In genomic region chr11:33040127-33040861, GRCh38 we compare ENCODE assay signal across 8 cellular contexts. TPM values are rescaled to one million over a fixed set of nuclear protein-coding genes. Genes with fewer than 3 reads are reported as not detected.
DNase-seq lines count a peak whose midpoint lies in the region; ATAC-seq and TF ChIP-seq lines count a peak whose summit lies in the region.

No MANE protein-coding gene starts in this region.

- peak overlapping the region; percentile 94 to 97 for H3K4me3 ChIP-seq in neutrophil (ENCODE audit: low read depth in 1 of 2, low read length in 1 of 2)

- peak; percentile 32 for ATAC-seq in activated CD8-positive, alpha-beta memory T cell treated with anti-CD3 and anti-CD28 coated beads, Interleukin-2, amount 10 ng/mL, durations not matched to agents 7 days and 5 days

- H3K4me1 Mint-ChIP-seq in activated CD8-positive, alpha-beta memory T cell treated with anti-CD3 and anti-CD28 coated beads, Interleukin-2, amount 10 ng/mL, durations not matched to agents 7 days and 5 days = peaks cover 30% of the 10 kb centered on the region

- peak; percentile 66 for DNase-seq in GM13976 (ENCODE audit: low spot score)
- no peak for DNase-seq in HEK293T (ENCODE audit: extremely low spot score)
- DNase-seq in NCI-H1694 (lab: John Stamatoyannopoulos, UW) = peak; percentile 43
- peak; percentile 64 for DNase-seq in activated CD8-positive, alpha-beta memory T cell treated with anti-CD3 and anti-CD28 coated beads, Interleukin-2, amount 10 ng/mL, durations not matched to agents 7 days and 5 days
- DNase-seq in fibroblast of peridontal ligament (ENCODE audit: extremely low read depth) = peak; percentile 47
- DNase-seq in H4 (ENCODE audit: low spot score) = no peak
- no peak for DNase-seq in SK-N-DZ (ENCODE audit: low spot score)

- H3K27me3 Mint-ChIP-seq in activated CD8-positive, alpha-beta memory T cell treated with anti-CD3 and anti-CD28 coated beads, Interleukin-2, amount 10 ng/mL, durations not matched to agents 7 days and 5 days = peaks cover 7% of the 10 kb centered on the region

- in situ Hi-C loops in GM13976 (cut with MboI; ENCODE audit: low sequenced_read_pairs, unreplicated experiment) = no loop called here

- H3K27me3 ChIP-seq in neutrophil = no peaks in the 10 kb centered on the region

- POLR2A ChIA-PET in HEK293T (lab: Yijun Ruan, JAX) = interaction anchor here (0.6 to 3.5 kb wide), 12 partner anchors 10 to 72 kb away, joined by 3 to 29 read pairs (median 4); partner anchors contain the start of gene DEPDC7

- no peaks in the 10 kb centered on the region for H3K9me3 ChIP-seq in neutrophil

- H3K4me3 Mint-ChIP-seq in activated CD8-positive, alpha-beta memory T cell treated with anti-CD3 and anti-CD28 coated beads, Interleukin-2, amount 10 ng/mL, durations not matched to agents 7 days and 5 days = peak overlapping the region; percentile 90

- no peaks in the 10 kb centered on the region for H3K9me3 Mint-ChIP-seq in activated CD8-positive, alpha-beta memory T cell treated with anti-CD3 and anti-CD28 coated beads, Interleukin-2, amount 10 ng/mL, durations not matched to agents 7 days and 5 days (ENCODE audit: low read depth)

- CTCF ChIA-PET in HEK293T (lab: Yijun Ruan, JAX) = interaction anchor here (1.0 kb wide), 1 partner anchor 25 kb away, joined by 3 read pairs; no protein-coding TSS in a partner anchor
- CTCF ChIA-PET in activated CD8-positive, alpha-beta memory T cell treated with anti-CD3 and anti-CD28 coated beads, Interleukin-2, amount 10 ng/mL, durations not matched to agents 7 days and 5 days (lab: Charles Lee) = interaction anchor here (1.3 to 2.9 kb wide), 6 partner anchors 8 to 77 kb away, joined by 4 to 15 read pairs (median 8); partner anchors contain the start of gene DEPDC7

- TF ChIP-seq CTCF in GM13976 (IDR thresholded peaks at IDR 0.05; ENCODE audit: borderline replicate concordance, control extremely low read depth, extremely low read depth, insufficient read depth, missing control alignments) = no peak
- no peak for TF ChIP-seq CTCF in neutrophil (IDR thresholded peaks at IDR 0.05)

- peaks cover 14 to 19% of the 10 kb centered on the region in 2 experiments for H3K4me1 ChIP-seq in neutrophil (ENCODE audit: control insufficient read depth in 1 of 2, insufficient read depth in 1 of 2, low read depth in 1 of 2, low read length in 1 of 2)

- peak overlapping the region; percentile 88 for H3K27ac ChIP-seq in neutrophil

- peak overlapping the region; percentile 93 for H3K27ac Mint-ChIP-seq in activated CD8-positive, alpha-beta memory T cell treated with anti-CD3 and anti-CD28 coated beads, Interleukin-2, amount 10 ng/mL, durations not matched to agents 7 days and 5 days

- H3K36me3 Mint-ChIP-seq in activated CD8-positive, alpha-beta memory T cell treated with anti-CD3 and anti-CD28 coated beads, Interleukin-2, amount 10 ng/mL, durations not matched to agents 7 days and 5 days = peaks cover 18% of the 10 kb centered on the region

- H3K36me3 ChIP-seq in neutrophil = peaks cover 13% of the 10 kb centered on the region

TF ChIP-seq in HEK293T, 16 proteins besides CTCF, POLR2A, EP300 and RAD21:
- TF ChIP-seq L3MBTL2 (conservative IDR thresholded peaks at IDR 0.05) = peak; percentile 83; the same call in 1 of the 2 replicates
- TF ChIP-seq ZNF384 (IDR thresholded peaks at IDR 0.05) = no peak

RNA-seq across cellular contexts. Expression of gene TCP11L1, which starts 0.9 kb away (rescaled TPM):
- total RNA-seq in activated CD8-positive, alpha-beta memory T cell treated with anti-CD3 and anti-CD28 coated beads, Interleukin-2, amount 10 ng/mL, durations not matched to agents 7 days and 5 days = 10 to 100 TPM; 19.1 to 20.9 TPM
- 10.6 and 12.5 TPM in 2 replicates for total RNA-seq in H4 (2014; rRNA removed; shearing (Covaris generic))
- 14.0 and 20.5 TPM in 2 replicates for polyA plus RNA-seq in SK-N-DZ (2014; cell fraction: cytosol; rRNA removed)
- polyA plus RNA-seq in SK-N-DZ (2014; cell fraction: nucleus; rRNA removed) = 13.1 and 14.9 TPM in 2 replicates

RNA-seq across cellular contexts. Expression of gene DEPDC7, which starts 24.6 kb away (rescaled TPM):
- 1 to 10 TPM; 1.6 to 2.3 TPM for total RNA-seq in activated CD8-positive, alpha-beta memory T cell treated with anti-CD3 and anti-CD28 coated beads, Interleukin-2, amount 10 ng/mL, durations not matched to agents 7 days and 5 days
- total RNA-seq in H4 (2014; rRNA removed; shearing (Covaris generic)) = 6.0 and 6.9 TPM in 2 replicates
- polyA plus RNA-seq in SK-N-DZ (2014; cell fraction: cytosol; rRNA removed) = 6.1 and 8.6 TPM in 2 replicates
- 21.0 and 30.8 TPM in 2 replicates for polyA plus RNA-seq in SK-N-DZ (2014; cell fraction: nucleus; rRNA removed)

Comparison
In these comparisons a context has a peak if more than half of its experiments do, and no peak if none do; other contexts are left out.
1. DNase-seq: peak in GM13976 (single experiment), NCI-H1694 (single experiment), activated CD8-positive, alpha-beta memory T cell treated with anti-CD3 and anti-CD28 coated beads, Interleukin-2, amount 10 ng/mL, durations not matched to agents 7 days and 5 days (single experiment) and fibroblast of peridontal ligament (single experiment); none in HEK293T (single experiment), H4 (single experiment) and SK-N-DZ (single experiment).